8 cellular contexts compared by ENCODE assay signal in the genomic region with DNA sequence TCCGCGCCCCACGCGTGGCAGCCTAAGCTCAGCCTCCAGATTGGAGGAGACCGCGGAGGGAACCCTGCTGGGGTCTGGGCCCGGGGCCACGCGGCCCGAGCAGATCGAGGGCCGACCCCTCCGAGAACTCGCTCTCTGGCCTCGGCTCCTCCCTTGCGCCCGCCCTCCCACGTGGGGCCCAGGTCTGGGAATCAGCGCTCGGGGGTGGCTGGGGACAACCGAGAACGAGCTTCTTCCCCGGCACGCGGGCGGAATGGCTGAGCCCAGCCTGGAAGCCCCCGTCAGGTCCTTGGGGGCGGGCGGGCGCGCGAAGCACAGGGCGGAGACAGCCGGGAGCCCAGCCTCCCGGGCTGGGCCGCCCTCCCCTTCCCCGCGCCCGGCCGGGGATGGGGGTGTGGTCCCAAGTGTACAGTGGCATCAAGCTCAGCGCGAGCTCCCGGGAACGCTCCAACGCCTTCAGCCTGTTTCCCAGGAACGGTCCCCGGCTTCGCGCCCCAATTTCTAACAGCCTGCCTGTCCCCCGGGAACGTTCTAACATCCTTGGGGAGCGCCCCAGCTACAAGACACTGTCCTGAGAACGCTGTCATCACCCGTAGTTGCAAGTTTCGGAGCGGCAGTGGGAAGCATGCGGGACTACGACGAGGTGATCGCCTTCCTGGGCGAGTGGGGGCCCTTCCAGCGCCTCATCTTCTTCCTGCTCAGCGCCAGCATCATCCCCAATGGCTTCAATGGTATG. TPM values are rescaled to one million over a fixed set of nuclear protein-coding genes. Genes with fewer than 3 reads are reported as not detected.
DNase-seq lines count a peak whose midpoint lies in the region; ATAC-seq and TF ChIP-seq lines count a peak whose summit lies in the region.

TSS of gene SLC22A4 (plus strand) at position 403 of the 736 bp plus-strand sequence. CDS start at position 626, 223 bp downstream.

- H2AFZ ChIP-seq in GM23248: peak within 1 kb of the TSS; percentile 92
- peak within 1 kb of the TSS; percentile 97 for H2AFZ ChIP-seq in neural progenitor cell (replicated peaks)

- H3K9me3 ChIP-seq in DOHH2 (ENCODE audit: control insufficient read depth, insufficient read depth, low read length): no peaks in the 10 kb centered on the region
- no peaks in the 10 kb centered on the region for H3K9me3 ChIP-seq in GM23248 (ENCODE audit: low read depth)
- no peaks in the 10 kb centered on the region for H3K9me3 ChIP-seq in neural progenitor cell (ENCODE audit: low read depth)
- no peaks in the 10 kb centered on the region for H3K9me3 ChIP-seq in stomach smooth muscle (ENCODE audit: control insufficient read depth in 2 of 2, low read length in 2 of 2)

- no peaks in the 10 kb centered on the region for H3K36me3 ChIP-seq in DOHH2 (ENCODE audit: control insufficient read depth, low read length)
- no peaks in the 10 kb centered on the region for H3K36me3 ChIP-seq in GM23248 (ENCODE audit: low read depth)
- H3K36me3 ChIP-seq in neural progenitor cell: no peaks in the 10 kb centered on the region
- no peaks in the 10 kb centered on the region for H3K36me3 ChIP-seq in stomach smooth muscle (ENCODE audit: control insufficient read depth in 2 of 2, insufficient read depth in 2 of 2, low read length in 2 of 2)

- no peaks in the 10 kb centered on the region for H3K9me3 Mint-ChIP-seq in neural progenitor cell

- H3K4me3 ChIP-seq in DOHH2 (ENCODE audit: low read length) (peak within 1 kb of the TSS; percentile 72), GM23248 (peak within 1 kb of the TSS; percentile 84), neural progenitor cell (peak within 1 kb of the TSS; percentile 45), stomach smooth muscle (ENCODE audit: low read length in 2 of 2) (peak within 1 kb of the TSS; percentile 81 to 83)

- peak within 1 kb of the TSS; percentile 89 for H3K4me3 Mint-ChIP-seq in neural progenitor cell

- no peak for TF ChIP-seq CTCF in DOHH2 (IDR thresholded peaks at IDR 0.05; ENCODE audit: low read depth, low read length, poor library complexity, severe bottlenecking)
- TF ChIP-seq CTCF in foreskin keratinocyte (conservative IDR thresholded peaks at IDR 0.05): no peak
- TF ChIP-seq CTCF in neural progenitor cell (IDR thresholded peaks at IDR 0.05): no peak

- DNase-seq in GM23248 (peak; percentile 97), Kasumi-1 (lab: John Stamatoyannopoulos, UW) (peak; percentile 91 to 93), SHP77 (lab: John Stamatoyannopoulos, UW) (peak; percentile 82 to 88), foreskin keratinocyte (peak; percentile 84 to 90), neural progenitor cell (ENCODE audit: low spot score) (peak; percentile 93)
- peak in 3 of 4 experiments; percentile 35 to 56 (median 40) for DNase-seq in activated naive CD4-positive, alpha-beta T cell (lab: John Stamatoyannopoulos, UW)

- WGBS in GM23248 (ENCODE audit: low coverage in 1 of 2, low lambda C conversion rate in 2 of 2, missing lambda C conversion rate in 2 of 2), 2 experiments: 1% methylated on average over 41 to 44 of the region's 63 CpGs

- H3K27ac ChIP-seq in DOHH2 (ENCODE audit: low read depth, low read length) (no peak within 1 kb of the TSS), GM23248 (peak within 1 kb of the TSS; percentile 99), foreskin keratinocyte (peak within 1 kb of the TSS; percentile 76), neural progenitor cell (peak within 1 kb of the TSS; percentile 43), stomach smooth muscle (ENCODE audit: low read length) (peak within 1 kb of the TSS; percentile 99)

- peak within 1 kb of the TSS; percentile 97 for H3K27ac Mint-ChIP-seq in neural progenitor cell

- H3K79me2 ChIP-seq in DOHH2 (ENCODE audit: control insufficient read depth, low read length) (no peaks in the 10 kb centered on the region), GM23248 (ENCODE audit: insufficient read depth) (peaks cover 40% of the 10 kb centered on the region), neural progenitor cell (ENCODE audit: low read depth) (no peaks in the 10 kb centered on the region)

- peaks cover 10% of the 10 kb centered on the region for H3K27me3 Mint-ChIP-seq in neural progenitor cell (ENCODE audit: insufficient read depth, low read depth)

- H3K4me1 ChIP-seq in DOHH2 (ENCODE audit: control insufficient read depth, low read length) (peaks cover 26% of the 10 kb centered on the region), GM23248 (ENCODE audit: insufficient read depth) (peaks cover 11% of the 10 kb centered on the region; the same call in 1 of the 2 replicates), foreskin keratinocyte (peaks cover 13% of the 10 kb centered on the region), neural progenitor cell (peaks cover 15% of the 10 kb centered on the region), stomach smooth muscle (ENCODE audit: control insufficient read depth, insufficient read depth, low read length) (peaks cover 21% of the 10 kb centered on the region)

- H3F3A ChIP-seq in DOHH2 (ENCODE audit: control insufficient read depth, insufficient read depth) (no peaks in the 10 kb centered on the region), GM23248 (ENCODE audit: insufficient read depth) (peaks cover 12% of the 10 kb centered on the region), neural progenitor cell (ENCODE audit: low read depth) (peaks cover 17% of the 10 kb centered on the region)

- no peaks in the 10 kb centered on the region for H3K36me3 Mint-ChIP-seq in neural progenitor cell

- in situ Hi-C loops in GM23248 (cut with MboI): no loop called here

- H3K9ac ChIP-seq in GM23248 (peak within 1 kb of the TSS; percentile 98), neural progenitor cell (peak within 1 kb of the TSS; percentile 38), stomach smooth muscle (ENCODE audit: low read length in 2 of 2) (peak within 1 kb of the TSS; percentile 96 to 97)

- ATAC-seq in foreskin keratinocyte: peak; percentile 78

- peaks cover 10% of the 10 kb centered on the region for H3K4me1 Mint-ChIP-seq in neural progenitor cell

- H3K9me2 ChIP-seq in DOHH2 (replicated peaks; ENCODE audit: control insufficient read depth, low read length): no peaks in the 10 kb centered on the region
- H3K9me2 ChIP-seq in GM23248 (ENCODE audit: insufficient read depth): no peaks in the 10 kb centered on the region

- H4K20me1 ChIP-seq in DOHH2 (ENCODE audit: control insufficient read depth, insufficient read depth, low read depth, low read length) (no peaks in the 10 kb centered on the region), GM23248 (ENCODE audit: insufficient read depth) (no peaks in the 10 kb centered on the region), neural progenitor cell (ENCODE audit: low read depth) (peaks cover 9% of the 10 kb centered on the region)

- H3K4me2 ChIP-seq in DOHH2 (ENCODE audit: low read length): peak within 1 kb of the TSS; percentile 81
- peak within 1 kb of the TSS; percentile 86 for H3K4me2 ChIP-seq in GM23248 (ENCODE audit: unreplicated experiment)
- H3K4me2 ChIP-seq in neural progenitor cell: peak within 1 kb of the TSS; percentile 92

- H3K27me3 ChIP-seq in DOHH2 (ENCODE audit: control insufficient read depth, low read length) (peaks cover 57% of the 10 kb centered on the region), GM23248 (replicated peaks; ENCODE audit: insufficient read depth) (no peaks in the 10 kb centered on the region), foreskin keratinocyte (no peaks in the 10 kb centered on the region), neural progenitor cell (peaks cover 34% of the 10 kb centered on the region), stomach smooth muscle (ENCODE audit: control insufficient read depth in 1 of 2, insufficient read depth in 2 of 2, low read length in 2 of 2) (no peaks in the 10 kb centered on the region)

RNA-seq across cellular contexts. Expression of gene SLC22A4, which starts in this region (rescaled TPM):
- 26.0 and 26.3 TPM in 2 replicates for total RNA-seq in GM23248 (2014; rRNA removed; shearing (Covaris generic))
- polyA plus RNA-seq in GM23248 (2016; fragmentation: Nextera tagmentation; extraction: Ambion mirVana): 24.0 and 26.1 TPM in 2 replicates
- total RNA-seq in foreskin keratinocyte: 1.4 and 1.7 TPM in 2 replicates
- polyA plus RNA-seq in foreskin keratinocyte: 0.87 and 1.4 TPM in 2 replicates
- 0.06 and 0.09 TPM in 2 replicates for total RNA-seq in neural progenitor cell (ENCODE audit: low replicate concordance)

Comparison
In these comparisons a context has a peak if more than half of its experiments do, and no peak if none do; other contexts are left out.
1. RNA of gene SLC22A4 (total RNA-seq): 26.0 to 26.3 TPM in GM23248; 1.4 to 1.7 TPM in foreskin keratinocyte and 0.06 to 0.09 TPM in neural progenitor cell; every median in the first group is over 10 times any median in the second.
2. RNA of gene SLC22A4 (polyA plus RNA-seq): 24.0 to 26.1 TPM in GM23248; 0.87 to 1.4 TPM in foreskin keratinocyte; every median in the first group is over 10 times any median in the second.
3. Peak in DNase-seq, H3K4me3 ChIP-seq, H3K27ac ChIP-seq, H3K9ac ChIP-seq and H3K4me2 ChIP-seq in neural progenitor cell; RNA of the gene not detected or under 1 TPM.
4. DNase-seq: peak in every context shown above with its lines; median percentile 97 in GM23248; 93 in neural progenitor cell; 92 in Kasumi-1; 87 in foreskin keratinocyte; 85 in SHP77; 40 in activated naive CD4-positive, alpha-beta T cell.
5. H3K9ac ChIP-seq: peak in every context shown above with its lines; median percentile 98 in GM23248; 96 in stomach smooth muscle; 38 in neural progenitor cell.
6. Peak in every context shown above with its lines, with median percentiles within 50 percentile points of each other: H3K4me2 ChIP-seq and H3K4me3 ChIP-seq.